8 cellular contexts compared by ENCODE assay signal in the genomic region with DNA sequence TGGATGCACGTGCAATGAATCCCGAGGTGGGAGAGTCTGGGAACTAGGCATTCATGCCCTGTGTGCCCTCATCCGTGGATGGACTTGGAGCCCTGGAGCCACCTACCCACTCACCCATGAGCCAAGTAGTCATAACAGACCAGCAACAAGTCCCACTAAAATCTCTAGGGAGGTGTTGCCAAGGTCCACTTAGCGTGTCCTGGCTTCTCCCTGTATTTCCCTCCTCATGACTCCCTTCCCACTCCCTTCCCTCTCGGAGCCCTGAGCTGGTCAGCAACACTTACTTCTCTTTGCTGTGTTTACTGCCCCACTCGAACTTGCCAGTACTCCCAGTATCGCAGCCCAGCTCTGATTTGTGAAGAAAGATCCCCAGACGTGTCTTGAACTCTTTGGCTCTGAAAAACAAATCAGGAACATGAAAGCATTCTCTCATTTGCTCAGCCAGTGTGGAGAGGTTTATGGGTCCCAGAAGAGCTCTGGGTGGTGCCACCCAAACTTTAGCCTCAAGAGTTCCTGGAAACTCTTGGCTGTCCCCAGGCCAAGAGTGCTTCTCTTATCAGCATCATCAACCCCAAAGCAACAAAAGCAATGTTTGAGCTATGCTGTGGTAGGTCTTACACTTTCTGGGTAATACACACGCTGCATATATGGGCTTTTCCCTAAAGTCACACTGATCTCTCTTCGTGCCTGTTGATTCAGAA. TPM values are rescaled to one million over a fixed set of nuclear protein-coding genes. Genes with fewer than 3 reads are reported as not detected.
A peak's percentile ranks its signal among the peaks of the same experiment; 100 is the strongest.
DNase-seq lines count a peak whose midpoint lies in the region; ATAC-seq lines count a peak whose summit lies in the region.

No MANE protein-coding gene starts in this region.

- peak overlapping the region; percentile 44 to 75 (median 70) for H3K4me3 ChIP-seq in subcutaneous abdominal adipose tissue (ENCODE audit: low read depth in 1 of 5, low read length in 5 of 5)

- peak overlapping the region; percentile 29 for H3K27ac ChIP-seq in subcutaneous abdominal adipose tissue (ENCODE audit: low read depth, low read length)

- H3K9ac ChIP-seq in subcutaneous abdominal adipose tissue (ENCODE audit: low read length in 5 of 5) = peak overlapping the region in 2 of 5 donors; percentile 32 to 49

- POLR2A ChIA-PET in T-cell (lab: Charles Lee) = interaction anchor here (0.7 to 1.5 kb wide), 5 partner anchors 9 to 260 kb away, joined by 3 to 8 read pairs (median 3); a partner anchor contains a TSS

- peaks cover 0 to 14% (median 10%) of the 10 kb centered on the region in 5 donors for H3K36me3 ChIP-seq in subcutaneous abdominal adipose tissue (ENCODE audit: control insufficient read depth in 5 of 5, insufficient read depth in 5 of 5, low read length in 5 of 5)

- H3K9me3 ChIP-seq in subcutaneous abdominal adipose tissue (ENCODE audit: control insufficient read depth in 5 of 5, low read length in 5 of 5) = no peaks in the 10 kb centered on the region

- H3K4me1 Mint-ChIP-seq in activated CD8-positive, alpha-beta memory T cell treated with anti-CD3 and anti-CD28 coated beads, Interleukin-2, amount 10 ng/mL, durations not matched to agents 7 days and 5 days = peaks cover 17% of the 10 kb centered on the region
- H3K4me1 Mint-ChIP-seq in T-cell = peaks cover 0 to 10% (median 6%) of the 10 kb centered on the region in 3 donors

- H3K9me3 Mint-ChIP-seq in activated CD8-positive, alpha-beta memory T cell treated with anti-CD3 and anti-CD28 coated beads, Interleukin-2, amount 10 ng/mL, durations not matched to agents 7 days and 5 days (ENCODE audit: low read depth) = no peaks in the 10 kb centered on the region
- H3K9me3 Mint-ChIP-seq in T-cell = no peaks in the 10 kb centered on the region

- ATAC-seq in activated CD8-positive, alpha-beta memory T cell treated with anti-CD3 and anti-CD28 coated beads, Interleukin-2, amount 10 ng/mL, durations not matched to agents 7 days and 5 days = peak; percentile 48
- ATAC-seq in T-cell (replicated peaks in 1 of 4) = peak in 3 of 4 experiments; percentile 14 to 54 (median 17)

- H3K36me3 Mint-ChIP-seq in activated CD8-positive, alpha-beta memory T cell treated with anti-CD3 and anti-CD28 coated beads, Interleukin-2, amount 10 ng/mL, durations not matched to agents 7 days and 5 days = peaks cover 5% of the 10 kb centered on the region
- H3K36me3 Mint-ChIP-seq in T-cell = peaks cover 4% of the 10 kb centered on the region

- H3K4me1 ChIP-seq in subcutaneous abdominal adipose tissue (ENCODE audit: control insufficient read depth in 5 of 5, insufficient read depth in 5 of 5, low read length in 5 of 5) = peaks cover 10 to 47% (median 22%) of the 10 kb centered on the region in 5 donors

- peaks cover 0 to 14% (median 6%) of the 10 kb centered on the region in 5 donors for H3K27me3 ChIP-seq in subcutaneous abdominal adipose tissue (ENCODE audit: control insufficient read depth in 5 of 5, insufficient read depth in 4 of 5, low read length in 5 of 5)

- peaks cover 26% of the 10 kb centered on the region for H3K27me3 Mint-ChIP-seq in activated CD8-positive, alpha-beta memory T cell treated with anti-CD3 and anti-CD28 coated beads, Interleukin-2, amount 10 ng/mL, durations not matched to agents 7 days and 5 days
- peaks cover 0 to under 1% of the 10 kb centered on the region in 2 donors for H3K27me3 Mint-ChIP-seq in T-cell

- H3K4me3 Mint-ChIP-seq in activated CD8-positive, alpha-beta memory T cell treated with anti-CD3 and anti-CD28 coated beads, Interleukin-2, amount 10 ng/mL, durations not matched to agents 7 days and 5 days = no peak overlapping the region
- H3K4me3 Mint-ChIP-seq in T-cell = peak overlapping the region; percentile 71 to 82 (median 81)

- CTCF ChIA-PET in activated CD8-positive, alpha-beta memory T cell treated with anti-CD3 and anti-CD28 coated beads, Interleukin-2, amount 10 ng/mL, durations not matched to agents 7 days and 5 days (lab: Charles Lee) = interaction anchor here (0.9 to 19.9 kb wide), 11 partner anchors 8 to 522 kb away, joined by 3 to 715 read pairs (median 4); a partner anchor contains a TSS
- CTCF ChIA-PET in T-cell (lab: Charles Lee) = interaction anchor here (0.6 to 11.7 kb wide), 19 partner anchors 9 to 672 kb away, joined by 3 to 257 read pairs (median 5); a partner anchor contains a TSS

- peak; percentile 59 for DNase-seq in activated CD8-positive, alpha-beta memory T cell treated with anti-CD3 and anti-CD28 coated beads, Interleukin-2, amount 10 ng/mL, durations not matched to agents 7 days and 5 days
- DNase-seq in activated CD8-positive, alpha-beta memory T cell treated with anti-CD3 and anti-CD28 coated beads for 24 hours = no peak
- peak in 1 of 34 experiments; percentile 28 for DNase-seq in T-cell
- DNase-seq in germinal center (ENCODE audit: low spot score) = peak; percentile 30
- no peak for DNase-seq in epidermal melanocyte (ENCODE audit: insufficient read length, low spot score)
- DNase-seq in NCI-H2029 (lab: John Stamatoyannopoulos, UW) = no peak
- no peak for DNase-seq in SK-N-DZ (ENCODE audit: low spot score)

- peak overlapping the region; percentile 74 for H3K27ac Mint-ChIP-seq in activated CD8-positive, alpha-beta memory T cell treated with anti-CD3 and anti-CD28 coated beads, Interleukin-2, amount 10 ng/mL, durations not matched to agents 7 days and 5 days
- peak overlapping the region in 1 of 2 donors; percentile 80 for H3K27ac Mint-ChIP-seq in T-cell

RNA-seq across cellular contexts. Expression of a gene that starts 1.1 kb away (rescaled TPM):
- 10 to 100 TPM in 1 of 2 experiments, 1 to 10 TPM in 1; 1.8 to 39.9 TPM for total RNA-seq in activated CD8-positive, alpha-beta memory T cell treated with anti-CD3 and anti-CD28 coated beads, Interleukin-2, amount 10 ng/mL, durations not matched to agents 7 days and 5 days
- 10 to 100 TPM in 1 of 5 donors, 1 to 10 TPM in 4; 2.9 to 15.6 (median 4.6) TPM for total RNA-seq in T-cell
- 0.94 and 1.0 TPM in 2 replicates for polyA plus RNA-seq in SK-N-DZ (2014; cell fraction: cytosol; rRNA removed)
- 0.24 and 0.40 TPM in 2 replicates for polyA plus RNA-seq in SK-N-DZ (2014; cell fraction: nucleus; rRNA removed)

RNA-seq across cellular contexts. Expression of a gene that starts 14.0 kb away (rescaled TPM):
- total RNA-seq in activated CD8-positive, alpha-beta memory T cell treated with anti-CD3 and anti-CD28 coated beads, Interleukin-2, amount 10 ng/mL, durations not matched to agents 7 days and 5 days = 10 to 100 TPM in 1 of 2 experiments, 1 to 10 TPM in 1; 6.5 to 10.0 TPM
- 10 to 100 TPM; 10.5 to 20.8 (median 18.7) TPM for total RNA-seq in T-cell
- polyA plus RNA-seq in SK-N-DZ (2014; cell fraction: cytosol; rRNA removed) = 0.07 and 0.50 TPM in 2 replicates
- 0.43 TPM in 1 of 2 replicates, not detected in the other for polyA plus RNA-seq in SK-N-DZ (2014; cell fraction: nucleus; rRNA removed)

Comparison
In these comparisons a context has a peak if more than half of its experiments do, and no peak if none do; other contexts are left out.
1. DNase-seq: peak in activated CD8-positive, alpha-beta memory T cell treated with anti-CD3 and anti-CD28 coated beads, Interleukin-2, amount 10 ng/mL, durations not matched to agents 7 days and 5 days (single experiment) and germinal center (single experiment); none in activated CD8-positive, alpha-beta memory T cell treated with anti-CD3 and anti-CD28 coated beads for 24 hours (single experiment), epidermal melanocyte (single experiment), NCI-H2029 (single experiment) and SK-N-DZ (single experiment).